Comparison of ENCODE assay signal across 8 cellular contexts in genomic region chr7:92835140-92835850, GRCh38.
DNase-seq lines count a peak whose midpoint lies in the region; ATAC-seq lines count a peak whose summit lies in the region.

No MANE protein-coding gene starts in this region.

- ATAC-seq in GM18502 (IDR thresholded peaks at IDR 0.05; ENCODE audit: poor library complexity, unreplicated experiment) (peak; percentile 10), HG03521 (IDR thresholded peaks at IDR 0.05; ENCODE audit: unreplicated experiment) (no peak), GM19328 (IDR thresholded peaks at IDR 0.05; ENCODE audit: unreplicated experiment) (no peak)
- ATAC-seq in effector memory CD8-positive, alpha-beta T cell (replicated peaks): peak; percentile 11

- peak overlapping the region; percentile 87 to 100 for H3K4me3 Mint-ChIP-seq in effector memory CD8-positive, alpha-beta T cell

- peaks cover 22 to 49% of the 10 kb centered on the region in 2 donors for H3K4me1 Mint-ChIP-seq in effector memory CD8-positive, alpha-beta T cell (ENCODE audit: low read depth in 2 of 2)

- peak; percentile 33 for DNase-seq in NCI-H2227 treated with DMSO at 0.1 percent for 48 hours (lab: John Stamatoyannopoulos, UW)
- DNase-seq in activated CD4-positive, alpha-beta T cell treated with anti-CD3 and anti-CD28 coated beads, Interleukin-2, amount 50 U/mL, for 48 hours: peak; percentile 55
- peak; percentile 29 to 37 (median 31) for DNase-seq in effector memory CD8-positive, alpha-beta T cell
- DNase-seq in medulla oblongata (ENCODE audit: extremely low spot score): peak; percentile 56
- peak; percentile 21 for DNase-seq in stimulated activated CD8-positive, alpha-beta memory T cell treated with anti-CD3 and anti-CD28 coated beads, Interleukin-15, amount 100 ng/mL, for 24 hours (ENCODE audit: low read depth)

- peaks cover 27% of the 10 kb centered on the region for H3K36me3 Mint-ChIP-seq in effector memory CD8-positive, alpha-beta T cell (ENCODE audit: insufficient read depth)

- no peaks in the 10 kb centered on the region for H3K27me3 Mint-ChIP-seq in effector memory CD8-positive, alpha-beta T cell

- H3K27ac Mint-ChIP-seq in effector memory CD8-positive, alpha-beta T cell: peak overlapping the region; percentile 78 to 97

- H3K9me3 Mint-ChIP-seq in effector memory CD8-positive, alpha-beta T cell: no peaks in the 10 kb centered on the region

Comparison
In these comparisons a context has a peak if more than half of its experiments do, and no peak if none do; other contexts are left out.
1. ATAC-seq: peak in GM18502 (single experiment) and effector memory CD8-positive, alpha-beta T cell (single experiment); none in HG03521 (single experiment) and GM19328 (single experiment).
2. Peak in every context shown above with its lines, with median percentiles within 50 percentile points of each other: DNase-seq.